ENCODE assay signal across 1 cellular context in the genomic region with DNA sequence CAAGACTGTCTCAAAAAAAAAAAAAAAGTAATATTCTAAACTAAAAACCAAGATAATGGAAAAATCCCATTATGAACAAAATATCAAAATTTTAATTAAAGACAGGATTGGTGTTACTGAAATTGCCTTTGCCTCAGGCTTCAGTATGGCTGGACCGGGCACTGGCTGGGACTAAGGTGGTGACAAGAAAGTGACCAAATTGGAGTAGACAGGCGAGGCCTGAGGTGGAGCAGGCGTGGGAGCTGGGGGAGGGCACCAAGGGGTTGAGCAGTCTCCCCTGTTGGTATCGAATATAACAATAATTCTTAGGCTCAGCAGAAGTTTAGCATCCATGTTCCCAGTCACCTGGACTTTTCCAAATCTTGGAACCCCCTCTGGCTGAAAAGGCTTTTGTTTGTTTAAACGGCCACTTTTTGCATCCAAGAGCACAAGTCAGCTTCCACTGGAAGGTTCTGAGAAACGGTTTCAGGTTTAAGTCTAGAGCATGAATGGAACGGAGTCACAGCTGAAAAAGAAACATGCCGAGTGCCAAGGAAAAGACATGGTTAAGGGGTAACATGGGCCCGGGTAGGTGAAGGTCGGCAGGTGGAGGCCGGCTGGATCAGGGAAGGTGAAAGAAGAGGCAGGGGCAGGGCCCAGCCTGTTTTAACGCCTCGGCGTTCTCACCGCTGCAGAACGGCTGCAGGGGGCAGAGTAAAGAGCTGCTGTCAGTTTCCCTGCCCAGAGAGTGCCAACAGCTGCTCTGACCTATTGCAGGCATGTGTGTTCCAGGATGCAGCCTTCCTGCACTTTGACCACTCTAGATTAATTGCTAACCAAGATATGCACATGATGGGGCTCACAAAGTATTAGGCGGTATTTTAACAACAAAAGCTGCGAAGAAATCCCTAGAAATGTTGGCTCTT.
TF ChIP-seq lines count a peak whose summit lies in the region.

No MANE protein-coding gene starts in this region.

TF ChIP-seq in HEK293, 187 proteins besides CTCF, POLR2A, EP300 and RAD21 (continued from another document):
- TF ChIP-seq, protein P1, sequence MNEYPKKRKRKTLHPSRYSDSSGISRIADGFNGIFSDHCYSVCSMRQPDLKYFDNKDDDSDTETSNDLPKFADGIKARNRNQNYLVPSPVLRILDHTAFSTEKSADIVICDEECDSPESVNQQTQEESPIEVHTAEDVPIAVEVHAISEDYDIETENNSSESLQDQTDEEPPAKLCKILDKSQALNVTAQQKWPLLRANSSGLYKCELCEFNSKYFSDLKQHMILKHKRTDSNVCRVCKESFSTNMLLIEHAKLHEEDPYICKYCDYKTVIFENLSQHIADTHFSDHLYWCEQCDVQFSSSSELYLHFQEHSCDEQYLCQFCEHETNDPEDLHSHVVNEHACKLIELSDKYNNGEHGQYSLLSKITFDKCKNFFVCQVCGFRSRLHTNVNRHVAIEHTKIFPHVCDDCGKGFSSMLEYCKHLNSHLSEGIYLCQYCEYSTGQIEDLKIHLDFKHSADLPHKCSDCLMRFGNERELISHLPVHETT (tag by site-specific recombination; IDR thresholded peaks at IDR 0.05): no peak
- peak; percentile 66 for TF ChIP-seq GLIS1 (tag by site-specific recombination; IDR thresholded peaks at IDR 0.05)
- no peak for TF ChIP-seq ZNF248 (tag by site-specific recombination; IDR thresholded peaks at IDR 0.05)
- TF ChIP-seq ZFP69B (tag by site-specific recombination; IDR thresholded peaks at IDR 0.05): peak; percentile 77
- peak; percentile 45; the same call in 1 of the 2 replicates for TF ChIP-seq SCRT2 (tag by site-specific recombination; IDR thresholded peaks at IDR 0.05)
- peak; percentile 75 for TF ChIP-seq ZNF600 (tag by site-specific recombination; IDR thresholded peaks at IDR 0.05)
- TF ChIP-seq, protein P2, sequence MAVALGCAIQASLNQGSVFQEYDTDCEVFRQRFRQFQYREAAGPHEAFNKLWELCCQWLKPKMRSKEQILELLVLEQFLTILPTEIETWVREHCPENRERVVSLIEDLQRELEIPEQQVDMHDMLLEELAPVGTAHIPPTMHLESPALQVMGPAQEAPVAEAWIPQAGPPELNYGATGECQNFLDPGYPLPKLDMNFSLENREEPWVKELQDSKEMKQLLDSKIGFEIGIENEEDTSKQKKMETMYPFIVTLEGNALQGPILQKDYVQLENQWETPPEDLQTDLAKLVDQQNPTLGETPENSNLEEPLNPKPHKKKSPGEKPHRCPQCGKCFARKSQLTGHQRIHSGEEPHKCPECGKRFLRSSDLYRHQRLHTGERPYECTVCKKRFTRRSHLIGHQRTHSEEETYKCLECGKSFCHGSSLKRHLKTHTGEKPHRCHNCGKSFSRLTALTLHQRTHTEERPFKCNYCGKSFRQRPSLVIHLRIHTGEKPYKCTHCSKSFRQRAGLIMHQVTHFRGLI (tag by site-specific recombination; IDR thresholded peaks at IDR 0.05): 0 out of 2 replicates have a peak, but pooled peaks have one; percentile 52
